1 cellular context compared by ENCODE assay signal in genomic region chr11:121112498-121113455, GRCh38.
TF ChIP-seq lines count a peak whose summit lies in the region.

No MANE protein-coding gene starts in this region.

TF ChIP-seq in K562, 482 proteins besides CTCF, POLR2A, EP300 and RAD21 (continued from another document):
- TF ChIP-seq DEAF1 (CRISPR knock-in tag; IDR thresholded peaks at IDR 0.05) (0 out of 2 replicates have a peak, but pooled peaks have one; percentile 30), CEBPB (tag; IDR thresholded peaks at IDR 0.05) (0 out of 2 replicates have a peak, but pooled peaks have one; percentile 15)
